In the genomic region with DNA sequence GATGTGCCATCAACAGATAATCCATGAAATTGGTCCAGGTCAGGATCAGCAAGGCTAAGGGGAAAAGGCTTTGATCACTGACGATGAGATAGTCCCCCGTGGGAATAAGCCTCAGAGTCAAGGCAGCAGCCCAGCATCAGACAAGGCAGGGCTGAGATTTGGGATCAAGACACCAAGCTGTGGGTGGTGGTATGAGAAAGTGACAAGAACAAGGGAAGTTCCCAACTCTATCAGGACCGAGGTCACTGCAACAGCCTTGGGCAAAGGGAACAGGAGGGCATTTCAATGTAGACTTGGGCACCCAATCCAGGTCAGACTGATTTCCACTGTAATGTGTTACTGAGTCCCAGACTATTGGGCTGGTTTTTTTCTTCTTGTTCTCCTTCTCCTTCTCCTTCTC, we compare ENCODE assay signal across 16 cellular contexts.
"Had no signal": no experiment of that assay in that cellular context is flagged by ENCODE, and none has a peak within 500 bp of the region (broad histone marks: within the 10 kb centered on the region; RNA-seq: fewer than 3 reads in every experiment).

No MANE protein-coding gene starts in this region.

- H3K27me3 Mint-ChIP-seq: activated naive CD8-positive, alpha-beta T cell treated with anti-CD3 and anti-CD28 coated beads, Interleukin-2, amount 10 ng/mL, durations not matched to agents 7 days and 5 days had no signal

- H3K4me3 Mint-ChIP-seq: activated CD4-positive, alpha-beta memory T cell treated with anti-CD3 and anti-CD28 coated beads for 36 hours; activated naive CD8-positive, alpha-beta T cell treated with anti-CD3 and anti-CD28 coated beads, Interleukin-2, amount 10 ng/mL, durations not matched to agents 7 days and 5 days; activated T-cell treated with anti-CD3 and anti-CD28 coated beads, Interleukin-2, amount 50 U/mL, for 72 hours; naive thymus-derived CD4-positive, alpha-beta T cell; T-helper 2 cell treated with Interferon-gamma antibody and Interleukin-4, amounts not matched to agents 5 μg/mL and 100 μg/mL, for 36 hours had no signal

- DNase-seq: activated CD4-positive, alpha-beta memory T cell treated with anti-CD3 and anti-CD28 coated beads for 36 hours; activated CD4-positive, CD25-positive, alpha-beta regulatory T cell treated with anti-CD3 and anti-CD28 coated beads, Interleukin-2, amount 50 U/mL, for 72 hours; activated CD8-positive, alpha-beta memory T cell treated with anti-CD3 and anti-CD28 coated beads, Interleukin-2, amount 50 U/mL, for 4 hours; activated naive CD8-positive, alpha-beta T cell treated with anti-CD3 and anti-CD28 coated beads, Interleukin-2, amount 10 ng/mL, durations not matched to agents 7 days and 5 days; activated T-cell treated with anti-CD3 and anti-CD28 coated beads, Interleukin-2, amount 50 U/mL, for 72 hours; anterior cingulate cortex; glutamatergic neuron; left cardiac atrium; lower lobe of right lung; naive thymus-derived CD4-positive, alpha-beta T cell; psoas muscle; right lobe of liver; stimulated activated CD4-positive, alpha-beta T cell treated with anti-CD3 and anti-CD28 coated beads, Interleukin-1b, Interleukin-23, amount 100 ng/mL, for 48 hours; stimulated activated naive CD8-positive, alpha-beta T cell treated with anti-CD3 and anti-CD28 coated beads, Interleukin-15, Interleukin-2, amounts not matched to agents 100 U/mL and 50 U/mL, for 24 hours; upper lobe of left lung had no signal

- H3K36me3 Mint-ChIP-seq: activated CD4-positive, alpha-beta memory T cell treated with anti-CD3 and anti-CD28 coated beads for 36 hours had no signal

- H3K9me3 Mint-ChIP-seq: activated CD4-positive, alpha-beta memory T cell treated with anti-CD3 and anti-CD28 coated beads for 36 hours; activated T-cell treated with anti-CD3 and anti-CD28 coated beads, Interleukin-2, amount 50 U/mL, for 72 hours; T-helper 2 cell treated with Interferon-gamma antibody and Interleukin-4, amounts not matched to agents 5 μg/mL and 100 μg/mL, for 36 hours had no signal

- H3K27ac Mint-ChIP-seq: activated CD4-positive, alpha-beta memory T cell treated with anti-CD3 and anti-CD28 coated beads for 36 hours; activated naive CD8-positive, alpha-beta T cell treated with anti-CD3 and anti-CD28 coated beads, Interleukin-2, amount 10 ng/mL, durations not matched to agents 7 days and 5 days; activated T-cell treated with anti-CD3 and anti-CD28 coated beads, Interleukin-2, amount 50 U/mL, for 72 hours; naive thymus-derived CD4-positive, alpha-beta T cell; T-helper 2 cell treated with Interferon-gamma antibody and Interleukin-4, amounts not matched to agents 5 μg/mL and 100 μg/mL, for 36 hours had no signal

- H3K4me3 ChIP-seq: lower lobe of right lung, psoas muscle, right lobe of liver, upper lobe of left lung had no signal

- ATAC-seq: activated T-cell treated with anti-CD3 and anti-CD28 coated beads, Interleukin-2, amount 50 U/mL, for 72 hours; left cardiac atrium; lower lobe of right lung; naive thymus-derived CD4-positive, alpha-beta T cell; psoas muscle; stimulated activated naive CD8-positive, alpha-beta T cell treated with anti-CD3 and anti-CD28 coated beads, Interleukin-15, Interleukin-2, amounts not matched to agents 100 U/mL and 50 U/mL, for 24 hours had no signal

- H3K27me3 ChIP-seq: right lobe of liver, upper lobe of left lung had no signal
